Comparison of ENCODE assay signal across 8 cellular contexts in genomic region chr16:58733671-58734458, GRCh38. TPM values are rescaled to one million over a fixed set of nuclear protein-coding genes. Genes with fewer than 3 reads are reported as not detected.
DNase-seq lines count a peak whose midpoint lies in the region; ATAC-seq lines count a peak whose summit lies in the region.

Gene GOT2, minus strand, starts transcription at chr16:58734316. Its CDS starts 88 bp downstream, at chr16:58734228.

- no peaks in the 10 kb centered on the region for H3K9me3 Mint-ChIP-seq in activated CD4-positive, alpha-beta memory T cell treated with anti-CD3 and anti-CD28 coated beads, Interleukin-2, amount 10 ng/mL, durations not matched to agents 7 days and 5 days

- peak; percentile 89 for DNase-seq in CD1c-positive myeloid dendritic cell (ENCODE audit: extremely low spot score)
- peak; percentile 83 for DNase-seq in NCI-H748 (lab: John Stamatoyannopoulos, UW; ENCODE audit: unreplicated experiment)
- peak; percentile 83 for DNase-seq in activated CD4-positive, alpha-beta memory T cell treated with anti-CD3 and anti-CD28 coated beads, Interleukin-2, amount 10 ng/mL, durations not matched to agents 7 days and 5 days
- DNase-seq in effector CD4-positive, alpha-beta T cell: peak; percentile 62
- DNase-seq in lung microvascular endothelial cell (ENCODE audit: low read depth in 2 of 2): peak; percentile 90 to 95
- DNase-seq in stimulated activated CD4-positive, alpha-beta T cell treated with anti-CD3 and anti-CD28 coated beads, TNF-alpha, amount 100 ng/mL, for 48 hours (ENCODE audit: low read depth in 3 of 3): peak; percentile 67 to 78 (median 73)

- POLR2A ChIA-PET in activated CD4-positive, alpha-beta memory T cell treated with anti-CD3 and anti-CD28 coated beads, Interleukin-2, amount 10 ng/mL, durations not matched to agents 7 days and 5 days (lab: Charles Lee): interaction anchor here (0.7 to 1.1 kb wide), 3 partner anchors 11 to 218 kb away, joined by 3 to 4 read pairs (median 3); no protein-coding TSS in a partner anchor

- ATAC-seq in GM19351 (IDR thresholded peaks at IDR 0.05; ENCODE audit: unreplicated experiment) (peak; percentile 89), HG03521 (IDR thresholded peaks at IDR 0.05; ENCODE audit: unreplicated experiment) (peak; percentile 94)

- CTCF ChIA-PET in activated CD4-positive, alpha-beta memory T cell treated with anti-CD3 and anti-CD28 coated beads, Interleukin-2, amount 10 ng/mL, durations not matched to agents 7 days and 5 days (lab: Charles Lee): interaction anchor here (0.5 to 2.4 kb wide), 4 partner anchors 14 to 67 kb away, joined by 3 to 9 read pairs (median 4); no protein-coding TSS in a partner anchor

- H3K27me3 Mint-ChIP-seq in activated CD4-positive, alpha-beta memory T cell treated with anti-CD3 and anti-CD28 coated beads, Interleukin-2, amount 10 ng/mL, durations not matched to agents 7 days and 5 days: peaks cover 3% of the 10 kb centered on the region

- H3K4me1 Mint-ChIP-seq in activated CD4-positive, alpha-beta memory T cell treated with anti-CD3 and anti-CD28 coated beads, Interleukin-2, amount 10 ng/mL, durations not matched to agents 7 days and 5 days: peaks cover 35% of the 10 kb centered on the region

- peaks cover 22% of the 10 kb centered on the region for H3K36me3 Mint-ChIP-seq in activated CD4-positive, alpha-beta memory T cell treated with anti-CD3 and anti-CD28 coated beads, Interleukin-2, amount 10 ng/mL, durations not matched to agents 7 days and 5 days (ENCODE audit: low read depth)

- H3K4me3 Mint-ChIP-seq in activated CD4-positive, alpha-beta memory T cell treated with anti-CD3 and anti-CD28 coated beads, Interleukin-2, amount 10 ng/mL, durations not matched to agents 7 days and 5 days: peak within 1 kb of the TSS; percentile 96

- peak within 1 kb of the TSS; percentile 86 for H3K27ac Mint-ChIP-seq in activated CD4-positive, alpha-beta memory T cell treated with anti-CD3 and anti-CD28 coated beads, Interleukin-2, amount 10 ng/mL, durations not matched to agents 7 days and 5 days

RNA-seq across cellular contexts. Expression of gene GOT2, which starts in this region (rescaled TPM):
- 10 to 100 TPM; 78.6 to 82.2 TPM for total RNA-seq in activated CD4-positive, alpha-beta memory T cell treated with anti-CD3 and anti-CD28 coated beads, Interleukin-2, amount 10 ng/mL, durations not matched to agents 7 days and 5 days
- total RNA-seq in lung microvascular endothelial cell: 30.8 and 34.2 TPM in 2 replicates

Comparison
In these comparisons a context has a peak if more than half of its experiments do, and no peak if none do; other contexts are left out.
1. Peak in every context shown above with its lines: DNase-seq and ATAC-seq.